Comparison of ENCODE assay signal across 9 cellular contexts in genomic region chrX:23699636-23700194, GRCh38. TPM values are rescaled to one million over a fixed set of nuclear protein-coding genes. Genes with fewer than 3 reads are reported as not detected.
DNase-seq lines count a peak whose midpoint lies in the region; ATAC-seq and TF ChIP-seq lines count a peak whose summit lies in the region.
"Had no signal": no experiment of that assay in that cellular context is flagged by ENCODE, and none has a peak within 500 bp of the region (broad histone marks: within the 10 kb centered on the region; RNA-seq: fewer than 3 reads in every experiment).

No MANE protein-coding gene starts in this region.

- peak; percentile 52 for DNase-seq in NCI-H2227 (lab: John Stamatoyannopoulos, UW; ENCODE audit: unreplicated experiment)
- DNase-seq in central memory CD8-positive, alpha-beta T cell (ENCODE audit: low spot score in 2 of 2): no peak
- peak; percentile 32 for DNase-seq in omental fat pad (ENCODE audit: low spot score)
- no peak for DNase-seq in NCI-H1436 (lab: John Stamatoyannopoulos, UW)
- DNase-seq in MCF 10A (ENCODE audit: unreplicated experiment): no peak

- intact Hi-C loops in MCF 10A (cut with micrococcal nuclease): no loop called here

- H3K4me3 Mint-ChIP-seq in central memory CD8-positive, alpha-beta T cell: no peak overlapping the region
- H3K4me3 Mint-ChIP-seq in MCF 10A (ENCODE audit: unreplicated experiment): no peak overlapping the region

- no peaks in the 10 kb centered on the region for H3K9me3 Mint-ChIP-seq in central memory CD8-positive, alpha-beta T cell
- no peaks in the 10 kb centered on the region for H3K9me3 Mint-ChIP-seq in MCF 10A (ENCODE audit: unreplicated experiment)

- H3K4me1 Mint-ChIP-seq in central memory CD8-positive, alpha-beta T cell: no peaks in the 10 kb centered on the region
- no peaks in the 10 kb centered on the region for H3K4me1 Mint-ChIP-seq in MCF 10A (ENCODE audit: insufficient read depth, unreplicated experiment)

- H3K36me3 Mint-ChIP-seq in central memory CD8-positive, alpha-beta T cell (ENCODE audit: insufficient read depth): peaks cover 14% of the 10 kb centered on the region
- peaks cover 23% of the 10 kb centered on the region for H3K36me3 Mint-ChIP-seq in MCF 10A (ENCODE audit: insufficient read depth, unreplicated experiment)

- no TSS peak for BruUV-seq in MCF 10A (replicated peaks; lab: Mats Ljungman, UMichigan)

- no peaks in the 10 kb centered on the region for H3K27me3 Mint-ChIP-seq in central memory CD8-positive, alpha-beta T cell
- H3K27me3 Mint-ChIP-seq in MCF 10A (ENCODE audit: insufficient read depth, unreplicated experiment): peaks cover 13% of the 10 kb centered on the region

- H3K27ac Mint-ChIP-seq in central memory CD8-positive, alpha-beta T cell (ENCODE audit: low read depth): no peak overlapping the region
- H3K27ac Mint-ChIP-seq in MCF 10A (ENCODE audit: low read depth, unreplicated experiment): no peak overlapping the region

- CTCF ChIA-PET in MCF 10A (lab: Yijun Ruan, JAX): interaction anchor here (1.0 to 1.6 kb wide), 3 partner anchors 11 to 355 kb away, joined by 6 to 15 read pairs (median 7); partner anchors contain the start of gene EIF2S3

- ATAC-seq in GM19351 (IDR thresholded peaks at IDR 0.05; ENCODE audit: unreplicated experiment) (peak; percentile 55), omental fat pad (ENCODE audit: low FRiP score) (peak; percentile 56), HG03469 (IDR thresholded peaks at IDR 0.05; ENCODE audit: unreplicated experiment) (no peak), GM21576 (IDR thresholded peaks at IDR 0.05; ENCODE audit: unreplicated experiment) (no peak)
- peak; percentile 32 for ATAC-seq in central memory CD8-positive, alpha-beta T cell (replicated peaks; ENCODE audit: extremely low read depth, poor library complexity, severe bottlenecking)
- ATAC-seq: Panc1 had no signal

- POLR2A ChIA-PET in MCF 10A (lab: Yijun Ruan, JAX): interaction anchor here (0.6 kb wide), 1 partner anchor 53 kb away, joined by 3 read pairs; no protein-coding TSS in a partner anchor

- TF ChIP-seq CTCF in omental fat pad (IDR thresholded peaks at IDR 0.05) (no peak), MCF 10A (IDR thresholded peaks at IDR 0.05; ENCODE audit: unreplicated experiment) (no peak)

RNA-seq across cellular contexts. Expression of gene PRDX4, which starts 32.4 kb away (rescaled TPM):
- total RNA-seq in omental fat pad (100 to 1,000 TPM; 106 to 140 (median 120) TPM), MCF 10A (2022) (134 and 157 TPM in 2 replicates)

RNA-seq across cellular contexts. Expression of gene ACOT9, which starts 43.4 kb away (rescaled TPM):
- total RNA-seq in omental fat pad (10 to 100 TPM; 39.0 to 65.3 (median 57.3) TPM), MCF 10A (2022) (71.9 and 83.9 TPM in 2 replicates)

Comparison
In these comparisons a context has a peak if more than half of its experiments do, and no peak if none do; other contexts are left out.
1. ATAC-seq: peak in GM19351 (single experiment), central memory CD8-positive, alpha-beta T cell (single experiment) and omental fat pad (single experiment); none in HG03469 (single experiment) and GM21576 (single experiment).
2. DNase-seq: peak in NCI-H2227 (single experiment) and omental fat pad (single experiment); none in central memory CD8-positive, alpha-beta T cell (0 of 2), NCI-H1436 (single experiment) and MCF 10A (single experiment).